8 cellular contexts compared by ENCODE assay signal in the genomic region with DNA sequence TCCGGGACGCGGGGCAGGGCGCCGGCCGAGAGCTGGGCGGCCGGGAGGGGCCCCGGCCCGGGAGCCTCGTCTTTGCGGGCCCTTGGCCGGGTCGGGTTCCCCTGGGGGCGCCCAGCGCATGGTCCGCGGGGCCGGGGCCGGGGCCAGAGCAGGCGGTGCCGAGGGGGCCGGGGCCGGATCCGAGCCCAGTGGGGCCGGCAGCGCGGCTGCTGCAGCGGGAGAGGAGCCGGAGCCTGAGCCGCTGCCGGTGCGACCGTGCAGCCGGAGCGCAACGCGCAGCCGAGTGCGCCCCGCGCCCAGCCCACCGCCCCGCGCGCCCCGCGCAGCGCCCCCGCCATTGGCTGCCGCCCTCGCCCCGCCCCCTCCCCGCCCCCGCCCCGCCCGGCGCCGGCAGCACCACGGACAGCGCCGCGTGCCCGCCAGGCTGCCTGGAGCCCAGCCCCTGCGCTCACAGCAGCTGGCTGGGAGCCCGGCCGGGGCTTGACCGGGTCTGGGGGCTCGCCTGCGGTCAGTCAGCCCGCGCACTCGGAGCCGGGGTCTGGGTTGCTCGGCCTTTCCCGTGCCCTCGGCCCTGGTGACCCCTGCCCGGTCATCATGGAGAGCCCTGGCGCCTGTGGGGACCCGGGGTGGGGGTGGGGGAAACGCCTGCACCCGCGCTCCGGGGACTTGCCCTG. TPM values are rescaled to one million over a fixed set of nuclear protein-coding genes. Genes with fewer than 3 reads are reported as not detected.
DNase-seq lines count a peak whose midpoint lies in the region; ATAC-seq and TF ChIP-seq lines count a peak whose summit lies in the region.

Gene HRH3 (minus strand): TSS at position 287 of the 674 bp plus-strand sequence. CDS start 308 bp downstream, outside the sequence.

- H3K9ac ChIP-seq in BLaER1, result no peak within 1 kb of the TSS

- H3K4me3 ChIP-seq in BLaER1 (peak within 1 kb of the TSS; percentile 67), HAP-1 (no peak within 1 kb of the TSS), body of pancreas (no peak within 1 kb of the TSS)

- no peak for TF ChIP-seq POLR2A in body of pancreas (IDR thresholded peaks at IDR 0.05)

- intact Hi-C loops in body of pancreas (cut with DNase I), result no loop called here

- H3K9me3 ChIP-seq in BLaER1 (no peaks in the 10 kb centered on the region), HAP-1 (no peaks in the 10 kb centered on the region), body of pancreas (no peaks in the 10 kb centered on the region)

- H3K36me3 ChIP-seq in BLaER1, result no peaks in the 10 kb centered on the region
- H3K36me3 ChIP-seq in HAP-1 (replicated peaks), result no peaks in the 10 kb centered on the region
- H3K36me3 ChIP-seq in body of pancreas (replicated peaks in 1 of 2; ENCODE audit: insufficient read depth in 1 of 2, low read depth in 2 of 2), result no peaks in the 10 kb centered on the region

- no peak within 1 kb of the TSS for H3K27ac ChIP-seq in BLaER1
- H3K27ac ChIP-seq in body of pancreas, result no peak within 1 kb of the TSS

- H3K4me3 Mint-ChIP-seq in stimulated activated naive B cell treated with anti-CD40 and anti-IgM and Interleukin-4, amounts not matched to agents 10 μg/mL and 1 μg/mL and 100 μg/mL, for 72 hours, result peak within 1 kb of the TSS; percentile 59 to 71

- TF ChIP-seq CTCF in body of pancreas (IDR thresholded peaks at IDR 0.05), result no peak

- ATAC-seq in SK-N-SH treated with all-trans-retinoic acid at 6 μM for 48 hours (peak; percentile 60), body of pancreas (peak; percentile 88), GM18870 (IDR thresholded peaks at IDR 0.05; ENCODE audit: unreplicated experiment) (no peak), GM21528 (IDR thresholded peaks at IDR 0.05; ENCODE audit: low FRiP score, unreplicated experiment) (no peak)
- peak; percentile 72 to 75 for ATAC-seq in stimulated activated naive B cell treated with anti-CD40 and anti-IgM and Interleukin-4, amounts not matched to agents 10 μg/mL and 1 μg/mL and 100 μg/mL, for 72 hours (replicated peaks)

- in situ Hi-C loops in HAP-1 (cut with MboI; ENCODE audit: low sequenced_read_pairs), result no loop called here

- H4K20me1 ChIP-seq in BLaER1, result peaks cover 87% of the 10 kb centered on the region

- H3K36me3 Mint-ChIP-seq in stimulated activated naive B cell treated with anti-CD40 and anti-IgM and Interleukin-4, amounts not matched to agents 10 μg/mL and 1 μg/mL and 100 μg/mL, for 72 hours, result no peaks in the 10 kb centered on the region

- H3K4me1 Mint-ChIP-seq in stimulated activated naive B cell treated with anti-CD40 and anti-IgM and Interleukin-4, amounts not matched to agents 10 μg/mL and 1 μg/mL and 100 μg/mL, for 72 hours, result peaks cover 9 to 18% of the 10 kb centered on the region in 2 donors

- no peaks in the 10 kb centered on the region for H3K9me3 Mint-ChIP-seq in stimulated activated naive B cell treated with anti-CD40 and anti-IgM and Interleukin-4, amounts not matched to agents 10 μg/mL and 1 μg/mL and 100 μg/mL, for 72 hours

- peaks cover 69% of the 10 kb centered on the region for H3K27me3 ChIP-seq in BLaER1
- H3K27me3 ChIP-seq in HAP-1 (ENCODE audit: low read depth), result peaks cover 74% of the 10 kb centered on the region
- H3K27me3 ChIP-seq in body of pancreas, result peaks cover 0 to 32% of the 10 kb centered on the region in 2 donors

- DNase-seq in HAP-1 (ENCODE audit: low spot score in 2 of 2) (peak; percentile 26 to 67), body of pancreas (peak; percentile 48 to 73 (median 60)), kidney tubule cell (ENCODE audit: low spot score) (peak; percentile 30)
- no peak for DNase-seq in stimulated activated naive B cell treated with anti-CD40 and anti-IgM and Interleukin-4, amounts not matched to agents 10 μg/mL and 1 μg/mL and 100 μg/mL, for 72 hours

- peaks cover 63 to 84% of the 10 kb centered on the region in 2 donors for H3K27me3 Mint-ChIP-seq in stimulated activated naive B cell treated with anti-CD40 and anti-IgM and Interleukin-4, amounts not matched to agents 10 μg/mL and 1 μg/mL and 100 μg/mL, for 72 hours

- peaks cover 81% of the 10 kb centered on the region for H3K4me1 ChIP-seq in BLaER1
- H3K4me1 ChIP-seq in HAP-1, result no peaks in the 10 kb centered on the region
- H3K4me1 ChIP-seq in body of pancreas, result peaks cover 19% of the 10 kb centered on the region

- WGBS in body of pancreas, 2 donors, result 0% methylated on average over 1 to 21 of the region's 84 CpGs

- no peak within 1 kb of the TSS for H3K27ac Mint-ChIP-seq in stimulated activated naive B cell treated with anti-CD40 and anti-IgM and Interleukin-4, amounts not matched to agents 10 μg/mL and 1 μg/mL and 100 μg/mL, for 72 hours

- peak within 1 kb of the TSS; percentile 94 for H3K4me2 ChIP-seq in BLaER1

TF ChIP-seq in SK-N-SH treated with all-trans-retinoic acid at 6 μM for 48 hours, 23 proteins besides CTCF, POLR2A, EP300 and RAD21:
- TF ChIP-seq ARNTL (CRISPR knock-in tag; IDR thresholded peaks at IDR 0.05; ENCODE audit: borderline replicate concordance, low read depth) (no peak), ZC3H10 (CRISPR knock-in tag; IDR thresholded peaks at IDR 0.05) (no peak), BACH2 (CRISPR knock-in tag; IDR thresholded peaks at IDR 0.05; ENCODE audit: borderline replicate concordance) (no peak), TCF4 (CRISPR knock-in tag; IDR thresholded peaks at IDR 0.05; ENCODE audit: borderline replicate concordance) (no peak), ZFP3 (CRISPR knock-in tag; IDR thresholded peaks at IDR 0.05) (no peak), PPARA (CRISPR knock-in tag; IDR thresholded peaks at IDR 0.05; ENCODE audit: borderline replicate concordance) (no peak), ZNF70 (CRISPR knock-in tag; IDR thresholded peaks at IDR 0.05) (no peak), ZFP30 (CRISPR knock-in tag; IDR thresholded peaks at IDR 0.05) (no peak), CSDC2 (CRISPR knock-in tag; IDR thresholded peaks at IDR 0.05) (no peak), ZNF8 (CRISPR knock-in tag; IDR thresholded peaks at IDR 0.05) (no peak), ISL1 (CRISPR knock-in tag; IDR thresholded peaks at IDR 0.05) (no peak), CREB5 (CRISPR knock-in tag; IDR thresholded peaks at IDR 0.05; ENCODE audit: low read depth) (no peak), GLIS3 (CRISPR knock-in tag; IDR thresholded peaks at IDR 0.05) (no peak), ZNF565 (CRISPR knock-in tag; conservative IDR thresholded peaks at IDR 0.05; ENCODE audit: low read depth) (no peak), TOX (CRISPR knock-in tag; IDR thresholded peaks at IDR 0.05; ENCODE audit: borderline replicate concordance) (no peak), SNAI2 (CRISPR knock-in tag; IDR thresholded peaks at IDR 0.05) (no peak)
- TF ChIP-seq, protein P1, sequence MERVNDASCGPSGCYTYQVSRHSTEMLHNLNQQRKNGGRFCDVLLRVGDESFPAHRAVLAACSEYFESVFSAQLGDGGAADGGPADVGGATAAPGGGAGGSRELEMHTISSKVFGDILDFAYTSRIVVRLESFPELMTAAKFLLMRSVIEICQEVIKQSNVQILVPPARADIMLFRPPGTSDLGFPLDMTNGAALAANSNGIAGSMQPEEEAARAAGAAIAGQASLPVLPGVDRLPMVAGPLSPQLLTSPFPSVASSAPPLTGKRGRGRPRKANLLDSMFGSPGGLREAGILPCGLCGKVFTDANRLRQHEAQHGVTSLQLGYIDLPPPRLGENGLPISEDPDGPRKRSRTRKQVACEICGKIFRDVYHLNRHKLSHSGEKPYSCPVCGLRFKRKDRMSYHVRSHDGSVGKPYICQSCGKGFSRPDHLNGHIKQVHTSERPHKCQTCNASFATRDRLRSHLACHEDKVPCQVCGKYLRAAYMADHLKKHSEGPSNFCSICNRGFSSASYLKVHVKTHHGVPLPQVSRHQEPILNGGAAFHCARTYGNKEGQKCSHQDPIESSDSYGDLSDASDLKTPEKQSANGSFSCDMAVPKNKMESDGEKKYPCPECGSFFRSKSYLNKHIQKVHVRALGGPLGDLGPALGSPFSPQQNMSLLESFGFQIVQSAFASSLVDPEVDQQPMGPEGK (CRISPR knock-in tag; IDR thresholded peaks at IDR 0.05; ENCODE audit: borderline replicate concordance), result no peak

RNA-seq across cellular contexts. Expression of gene HRH3, which starts in this region (rescaled TPM):
- total RNA-seq in body of pancreas, result under 1 TPM in 1 of 2 donors, not detected in 1; 0.33 TPM

Comparison
In these comparisons a context has a peak if more than half of its experiments do, and no peak if none do; other contexts are left out.
1. Peak in DNase-seq and ATAC-seq in body of pancreas; RNA of the gene not detected or under 1 TPM.
2. ATAC-seq: peak in SK-N-SH treated with all-trans-retinoic acid at 6 μM for 48 hours (single experiment) and stimulated activated naive B cell treated with anti-CD40 and anti-IgM and Interleukin-4, amounts not matched to agents 10 μg/mL and 1 μg/mL and 100 μg/mL, for 72 hours (2 of 2); none in GM18870 (single experiment) and GM21528 (single experiment).